In genomic region chr11:46918087-46918751, GRCh38 we compare ENCODE assay signal across 8 cellular contexts. TPM values are rescaled to one million over a fixed set of nuclear protein-coding genes. Genes with fewer than 3 reads are reported as not detected.
DNase-seq lines count a peak whose midpoint lies in the region; ATAC-seq and TF ChIP-seq lines count a peak whose summit lies in the region.

Gene LRP4, minus strand, starts transcription at chr11:46918550. Its CDS starts 171 bp downstream, at chr11:46918379.

- no peaks in the 10 kb centered on the region for H3K36me3 Mint-ChIP-seq in activated naive CD4-positive, alpha-beta T cell treated with anti-CD3 and anti-CD28 coated beads, Interleukin-2, amount 50 U/mL, for 24 hours

- peaks cover 24% of the 10 kb centered on the region for H3K4me1 Mint-ChIP-seq in activated naive CD4-positive, alpha-beta T cell treated with anti-CD3 and anti-CD28 coated beads, Interleukin-2, amount 50 U/mL, for 24 hours

- H3K27me3 ChIP-seq in cardiac muscle cell (no peaks in the 10 kb centered on the region), ovary (no peaks in the 10 kb centered on the region)

- no peaks in the 10 kb centered on the region for H3K9me3 Mint-ChIP-seq in activated naive CD4-positive, alpha-beta T cell treated with anti-CD3 and anti-CD28 coated beads, Interleukin-2, amount 50 U/mL, for 24 hours

- ATAC-seq in activated CD4-positive, CD25-positive, alpha-beta regulatory T cell treated with anti-CD3 and anti-CD28 coated beads, Interleukin-2, amount 50 U/mL, for 24 hours, result peak; percentile 50 to 53
- no peak for ATAC-seq in HG02610 (IDR thresholded peaks at IDR 0.05; ENCODE audit: unreplicated experiment)

- H3K27ac Mint-ChIP-seq in activated naive CD4-positive, alpha-beta T cell treated with anti-CD3 and anti-CD28 coated beads, Interleukin-2, amount 50 U/mL, for 24 hours, result no peak within 1 kb of the TSS

- H3K9me3 ChIP-seq in cardiac muscle cell (ENCODE audit: low read depth) (no peaks in the 10 kb centered on the region), ovary (no peaks in the 10 kb centered on the region)

- no peak for TF ChIP-seq CTCF in cardiac muscle cell (IDR thresholded peaks at IDR 0.05; ENCODE audit: low read depth, low read length)
- no peak for TF ChIP-seq CTCF in ovary (IDR thresholded peaks at IDR 0.05)

- H3K4me1 ChIP-seq in cardiac muscle cell (ENCODE audit: low read depth) (peaks cover 35% of the 10 kb centered on the region), ovary (ENCODE audit: insufficient read depth) (no peaks in the 10 kb centered on the region)

- TF ChIP-seq POLR2A in ovary (IDR thresholded peaks at IDR 0.05), result no peak

- no peak for DNase-seq in activated CD4-positive, CD25-positive, alpha-beta regulatory T cell (lab: John Stamatoyannopoulos, UW)
- peak; percentile 83 for DNase-seq in NCI-H69 (lab: John Stamatoyannopoulos, UW)
- peak; percentile 36 to 81 for DNase-seq in cardiac muscle cell (ENCODE audit: low read depth in 1 of 2, low spot score in 1 of 2)
- DNase-seq in ovary, result peak; percentile 59 to 70 (median 66)
- no peak for DNase-seq in DMS79 treated with DMSO at 0.1 percent for 48 hours (lab: John Stamatoyannopoulos, UW)

- peak within 1 kb of the TSS; percentile 87 for H3K4me3 Mint-ChIP-seq in activated naive CD4-positive, alpha-beta T cell treated with anti-CD3 and anti-CD28 coated beads, Interleukin-2, amount 50 U/mL, for 24 hours

- H3K27me3 Mint-ChIP-seq in activated naive CD4-positive, alpha-beta T cell treated with anti-CD3 and anti-CD28 coated beads, Interleukin-2, amount 50 U/mL, for 24 hours, result peaks cover 49% of the 10 kb centered on the region

- H3K36me3 ChIP-seq in cardiac muscle cell (no peaks in the 10 kb centered on the region), ovary (no peaks in the 10 kb centered on the region)

- no peak for TF ChIP-seq EP300 in ovary (IDR thresholded peaks at IDR 0.05)

- peak within 1 kb of the TSS; percentile 43 for H3K27ac ChIP-seq in cardiac muscle cell
- peak within 1 kb of the TSS; percentile 23 to 56 for H3K27ac ChIP-seq in ovary

- 0 to 3% (median 0%) methylated on average over 16 to 95 of the region's 95 CpGs for WGBS in ovary, 3 donors

- H3K4me3 ChIP-seq in cardiac muscle cell (peak within 1 kb of the TSS; percentile 51), ovary (peak within 1 kb of the TSS; percentile 77)

- intact Hi-C loops in ovary (cut with DNase I), result no loop called here

RNA-seq across cellular contexts. Expression of gene LRP4, which starts in this region (rescaled TPM):
- 14.6 and 19.2 TPM in 2 replicates for total RNA-seq in cardiac muscle cell
- 14.6 and 15.9 TPM in 2 replicates for polyA plus RNA-seq in cardiac muscle cell
- total RNA-seq in ovary, result 10 to 100 TPM in 4 of 7 donors, 1 to 10 TPM in 3; 4.4 to 20.6 (median 11.6) TPM
- polyA plus RNA-seq in ovary, result 10 to 100 TPM in 1 of 2 donors, 1 to 10 TPM in 1; 5.4 to 16.2 TPM

Comparison
In these comparisons a context has a peak if more than half of its experiments do, and no peak if none do; other contexts are left out.
1. DNase-seq: peak in NCI-H69 (single experiment), cardiac muscle cell (2 of 2) and ovary (5 of 5); none in activated CD4-positive, CD25-positive, alpha-beta regulatory T cell (0 of 4) and DMS79 treated with DMSO at 0.1 percent for 48 hours (single experiment).